8 cellular contexts compared by ENCODE assay signal in genomic region chr6:156782691-156783320, GRCh38. TPM values are rescaled to one million over a fixed set of nuclear protein-coding genes. Genes with fewer than 3 reads are reported as not detected.
DNase-seq lines count a peak whose midpoint lies in the region; ATAC-seq, FAIRE-seq and TF ChIP-seq lines count a peak whose summit lies in the region.

No MANE protein-coding gene starts in this region.

- peak; percentile 62 for FAIRE-seq in endometrium (lab: Jason Lieb, UNC)

- POLR2A ChIA-PET in OCI-LY7 (lab: Charles Lee): interaction anchor here (0.6 to 1.0 kb wide), 5 partner anchors 8 to 219 kb away, joined by 3 to 4 read pairs (median 3); no protein-coding TSS in a partner anchor

- H3K4me3 ChIP-seq in OCI-LY7 (ENCODE audit: low read depth, low read length, poor library complexity, severe bottlenecking) (peak overlapping the region; percentile 76), psoas muscle (peak overlapping the region; percentile 76), trophoblast cell (ENCODE audit: low read depth, low read length) (no peak overlapping the region), mesendoderm (ENCODE audit: low read length) (no peak overlapping the region)

- intact Hi-C loops in OCI-LY7 (cut with micrococcal nuclease; ENCODE audit: unreplicated experiment): loop anchor here (5.0 to 10.0 kb wide), 5 partner anchors 102 to 492 kb away; no protein-coding TSS in a partner anchor
- intact Hi-C loops in psoas muscle (cut with DNase I): loop anchor here (5.0 to 10.0 kb wide), 3 partner anchors 172 to 402 kb away; no protein-coding TSS in a partner anchor

- H3K4me1 ChIP-seq in OCI-LY7 (ENCODE audit: insufficient read depth, low read length, poor library complexity, severe bottlenecking) (peaks cover 48% of the 10 kb centered on the region), psoas muscle (peaks cover 52% of the 10 kb centered on the region), trophoblast cell (ENCODE audit: control insufficient read depth in 1 of 2, insufficient read depth in 2 of 2, low read length in 2 of 2) (no peaks in the 10 kb centered on the region), mesendoderm (ENCODE audit: control insufficient read depth, low read depth, low read length) (no peaks in the 10 kb centered on the region)

- no peak overlapping the region for H4K91ac ChIP-seq in trophoblast cell (ENCODE audit: low read depth, low read length)

- H3K4me2 ChIP-seq in OCI-LY7 (ENCODE audit: low read length) (peak overlapping the region; percentile 85), trophoblast cell (ENCODE audit: low read length) (no peak overlapping the region), mesendoderm (ENCODE audit: low read length) (no peak overlapping the region)

- no peaks in the 10 kb centered on the region for H3K9me2 ChIP-seq in OCI-LY7 (ENCODE audit: insufficient read depth, low read length)

- H4K8ac ChIP-seq in trophoblast cell (ENCODE audit: low read depth, low read length): no peak overlapping the region
- H4K8ac ChIP-seq in mesendoderm (ENCODE audit: low read depth, low read length): no peak overlapping the region

- H2AK5ac ChIP-seq in trophoblast cell (ENCODE audit: low read length) (no peak overlapping the region), mesendoderm (ENCODE audit: low read length) (no peak overlapping the region)

- H4K20me1 ChIP-seq in OCI-LY7 (ENCODE audit: insufficient read depth, low read length): peaks cover 43% of the 10 kb centered on the region

- WGBS in psoas muscle, 3 donors: 3 to 7% (median 5%) methylated on average over 2 of the region's 2 CpGs
- no CpG with 5 or more reads among the region's 2 CpGs for WGBS in trophoblast cell (ENCODE audit: extremely low coverage, insufficient coverage, insufficient read length)
- no CpG with 5 or more reads among the region's 2 CpGs for WGBS in mesendoderm (ENCODE audit: extremely low coverage, insufficient coverage, low lambda C conversion rate)

- H3K27ac ChIP-seq in OCI-LY7 (ENCODE audit: low read depth, low read length, poor library complexity, severe bottlenecking) (peak overlapping the region; percentile 86), psoas muscle (peak overlapping the region; percentile 94), trophoblast cell (ENCODE audit: low read depth, low read length) (no peak overlapping the region), mesendoderm (ENCODE audit: low read depth, low read length) (no peak overlapping the region)

- H3K56ac ChIP-seq in mesendoderm (ENCODE audit: low read length): no peak overlapping the region

- CTCF ChIA-PET in OCI-LY7 (lab: Charles Lee; ENCODE audit: unreplicated experiment): no interaction called here

- H2BK5ac ChIP-seq in trophoblast cell (ENCODE audit: low read depth, low read length, poor library complexity): no peak overlapping the region
- no peak overlapping the region for H2BK5ac ChIP-seq in mesendoderm (ENCODE audit: low read length)

- H3K9ac ChIP-seq in trophoblast cell (ENCODE audit: low read length) (no peak overlapping the region), mesendoderm (ENCODE audit: low read length) (no peak overlapping the region)

- no peak overlapping the region for H2BK12ac ChIP-seq in trophoblast cell (ENCODE audit: low read length)

- H4K5ac ChIP-seq in mesendoderm (ENCODE audit: low read length): no peak overlapping the region

- H3K4ac ChIP-seq in trophoblast cell (ENCODE audit: low read depth, low read length): no peak overlapping the region
- no peak overlapping the region for H3K4ac ChIP-seq in mesendoderm (ENCODE audit: low read depth, low read length)

- DNase-seq in ELR (ENCODE audit: low read depth): peak; percentile 27
- DNase-seq in OCI-LY7 (ENCODE audit: low spot score): no peak
- no peak for DNase-seq in psoas muscle
- no peak for DNase-seq in trophoblast cell
- DNase-seq in mesendoderm: no peak

- H4K12ac ChIP-seq in trophoblast cell (ENCODE audit: low read depth, low read length): no peak overlapping the region

- no peaks in the 10 kb centered on the region for H3K27me3 ChIP-seq in psoas muscle (ENCODE audit: insufficient read depth in 3 of 3, low read length in 2 of 3)
- no peaks in the 10 kb centered on the region for H3K27me3 ChIP-seq in trophoblast cell (ENCODE audit: insufficient read depth, low read length)
- H3K27me3 ChIP-seq in mesendoderm (ENCODE audit: insufficient read depth, low read length, poor library complexity): no peaks in the 10 kb centered on the region

- no peak for TF ChIP-seq CTCF in OCI-LY7 (conservative IDR thresholded peaks at IDR 0.05; ENCODE audit: low read length)
- no peak for TF ChIP-seq CTCF in psoas muscle (IDR thresholded peaks at IDR 0.05)

- H3K79me2 ChIP-seq in OCI-LY7 (ENCODE audit: insufficient read depth, low read depth, low read length): peaks cover 82% of the 10 kb centered on the region
- H3K79me2 ChIP-seq in trophoblast cell (ENCODE audit: control insufficient read depth, insufficient read depth, low read length, poor library complexity): peaks cover 29% of the 10 kb centered on the region
- H3K79me2 ChIP-seq in mesendoderm (ENCODE audit: control insufficient read depth, insufficient read depth, low read length): peaks cover 68% of the 10 kb centered on the region

- no peak overlapping the region for H3K14ac ChIP-seq in trophoblast cell (ENCODE audit: low read length)

- no peak overlapping the region for H2BK15ac ChIP-seq in mesendoderm (replicated peaks; ENCODE audit: low read depth)

- peaks cover 19% of the 10 kb centered on the region for H3K79me1 ChIP-seq in trophoblast cell (ENCODE audit: low read length)
- peaks cover 2% of the 10 kb centered on the region for H3K79me1 ChIP-seq in mesendoderm (ENCODE audit: low read length)

- ATAC-seq in psoas muscle (no peak), HG03565 (IDR thresholded peaks at IDR 0.05; ENCODE audit: unreplicated experiment) (no peak), HG03196 (IDR thresholded peaks at IDR 0.05; ENCODE audit: unreplicated experiment) (no peak)

- no peak overlapping the region for H2BK120ac ChIP-seq in trophoblast cell (ENCODE audit: insufficient read depth, low read length, poor library complexity)
- no peak overlapping the region for H2BK120ac ChIP-seq in mesendoderm (ENCODE audit: low read depth, low read length)

- H2AFZ ChIP-seq in OCI-LY7 (ENCODE audit: low read length) (no peak overlapping the region), trophoblast cell (ENCODE audit: insufficient read depth, low read length, poor library complexity) (no peak overlapping the region)

- H3K9me3 ChIP-seq in OCI-LY7 (ENCODE audit: low read length) (no peaks in the 10 kb centered on the region), psoas muscle (no peaks in the 10 kb centered on the region), trophoblast cell (ENCODE audit: insufficient read depth, low read depth, low read length) (no peaks in the 10 kb centered on the region)

- H3K18ac ChIP-seq in trophoblast cell (ENCODE audit: low read length) (no peak overlapping the region), mesendoderm (ENCODE audit: low read length) (no peak overlapping the region)

- no TSS peak for BruUV-seq in OCI-LY7 (replicated peaks; lab: Mats Ljungman, UMichigan)

- H3K36me3 ChIP-seq in OCI-LY7 (ENCODE audit: insufficient read depth, low read length) (peaks cover 61% of the 10 kb centered on the region), psoas muscle (ENCODE audit: insufficient read depth in 1 of 2, low read depth in 1 of 2) (peaks cover 0 to 4% of the 10 kb centered on the region in 2 donors), trophoblast cell (ENCODE audit: control insufficient read depth in 1 of 2, insufficient read depth in 2 of 2, low read length in 2 of 2) (peaks cover 2 to 3% of the 10 kb centered on the region in 2 experiments), mesendoderm (ENCODE audit: control insufficient read depth, insufficient read depth, low read length) (no peaks in the 10 kb centered on the region)

- H3K23ac ChIP-seq in trophoblast cell (ENCODE audit: low read length) (no peak overlapping the region), mesendoderm (ENCODE audit: low read length) (no peak overlapping the region)

RNA-seq across cellular contexts. Expression of gene ARID1B, which starts 5.6 kb away (rescaled TPM):
- 71.8 and 90.1 TPM in 2 replicates for total RNA-seq in OCI-LY7 (2014; rRNA removed; shearing (Covaris generic))
- total RNA-seq in OCI-LY7 (2022) (164 and 170 TPM in 2 replicates), psoas muscle (10 to 100 TPM; 53.1 to 61.1 (median 55.8) TPM)
- 10 to 100 TPM in 2 of 3 donors, 1 to 10 TPM in 1; 8.1 to 29.2 (median 12.4) TPM for polyA plus RNA-seq in psoas muscle
- polyA plus RNA-seq in trophoblast cell (2013): 38.2 and 38.3 TPM in 2 replicates
- polyA plus RNA-seq in mesendoderm (2013, experiment 1 of 2): 43.9 TPM
- polyA plus RNA-seq in mesendoderm (2013, experiment 2 of 2): 42.1 TPM

Comparison
In these comparisons a context has a peak if more than half of its experiments do, and no peak if none do; other contexts are left out.
1. H3K27ac ChIP-seq: peak in OCI-LY7 (single experiment) and psoas muscle (single experiment); none in trophoblast cell (single experiment) and mesendoderm (single experiment).
2. H3K4me3 ChIP-seq: peak in OCI-LY7 (single experiment) and psoas muscle (single experiment); none in trophoblast cell (single experiment) and mesendoderm (single experiment).